In genomic region chr4:48366611-48367010, GRCh38 we compare ENCODE assay signal across 1 cellular context.
TF ChIP-seq lines count a peak whose summit lies in the region.

No MANE protein-coding gene starts in this region.

TF ChIP-seq in K562, 482 proteins besides CTCF, POLR2A, EP300 and RAD21 (continued from another document):
- no peak for TF ChIP-seq POLR2H (tag; IDR thresholded peaks at IDR 0.05; ENCODE audit: low read depth)
- TF ChIP-seq ZC3H11A (IDR thresholded peaks at IDR 0.05; ENCODE audit: low read depth, low read length) = no peak
- no peak for TF ChIP-seq MECOM (CRISPR knock-in tag; IDR thresholded peaks at IDR 0.05)
- no peak for TF ChIP-seq NKRF (IDR thresholded peaks at IDR 0.05; ENCODE audit: borderline replicate concordance)
- no peak for TF ChIP-seq ILK (tag; IDR thresholded peaks at IDR 0.05; ENCODE audit: borderline replicate concordance, low read depth)
- TF ChIP-seq ARID3A (IDR thresholded peaks at IDR 0.05; ENCODE audit: borderline replicate concordance, low read depth, low read length) = no peak
- no peak for TF ChIP-seq ZNF280B (CRISPR knock-in tag; IDR thresholded peaks at IDR 0.05)
